ENCODE assay signal across 14 cellular contexts in genomic region chr1:25590096-25590824, GRCh38. TPM values are rescaled to one million over a fixed set of nuclear protein-coding genes. Genes with fewer than 3 reads are reported as not detected.
DNase-seq lines count a peak whose midpoint lies in the region; ATAC-seq, FAIRE-seq and TF ChIP-seq lines count a peak whose summit lies in the region.
"Had no signal": no experiment of that assay in that cellular context is flagged by ENCODE, and none has a peak within 500 bp of the region (broad histone marks: within the 10 kb centered on the region; RNA-seq: fewer than 3 reads in every experiment).

No MANE protein-coding gene starts in this region.

- TF ChIP-seq RAD21 in HepG2 (CRISPR knock-in tag; IDR thresholded peaks at IDR 0.05): no peak

- no peak overlapping the region for H2AFZ ChIP-seq in HepG2 (ENCODE audit: low read length)

- no peak overlapping the region for H3K27ac ChIP-seq in endodermal cell (ENCODE audit: low read depth, low read length)
- H3K27ac ChIP-seq in HepG2 (ENCODE audit: extremely low read length, insufficient read depth, low read length): no peak overlapping the region
- H3K27ac ChIP-seq in thoracic aorta: peak overlapping the region; percentile 75 to 76
- H3K27ac ChIP-seq: suprapubic skin had no signal

- no peaks in the 10 kb centered on the region for H3K9me3 Mint-ChIP-seq in endodermal cell
- H3K9me3 Mint-ChIP-seq: activated naive CD4-positive, alpha-beta T cell treated with anti-CD3 and anti-CD28 coated beads, Interleukin-2, amount 10 ng/mL, durations not matched to agents 7 days and 5 days; mesothelial cell of epicardium; T-helper 1 cell treated with Interleukin-12 subunit alpha and Interleukin-12 subunit beta and Interleukin-4 antibody, amounts not matched to agents 30 μg/mL and 1 μg/mL, for 36 hours had no signal

- no peak overlapping the region for H3K27ac Mint-ChIP-seq in endodermal cell
- H3K27ac Mint-ChIP-seq: activated naive CD4-positive, alpha-beta T cell treated with anti-CD3 and anti-CD28 coated beads, Interleukin-2, amount 10 ng/mL, durations not matched to agents 7 days and 5 days; mesothelial cell of epicardium; T-helper 1 cell treated with Interleukin-12 subunit alpha and Interleukin-12 subunit beta and Interleukin-4 antibody, amounts not matched to agents 30 μg/mL and 1 μg/mL, for 36 hours had no signal

- BruUV-seq in HepG2 (replicated peaks; lab: Mats Ljungman, UMichigan): no TSS peak

- DNase-seq in MG63 (peak; percentile 49), endodermal cell (no peak), HepG2 (ENCODE audit: low spot score) (no peak), thoracic aorta (ENCODE audit: low spot score) (peak; percentile 34), AG20443 (ENCODE audit: low spot score) (no peak), COLO668 (lab: John Stamatoyannopoulos, UW; ENCODE audit: unreplicated experiment) (no peak)
- DNase-seq: activated naive CD4-positive, alpha-beta T cell treated with anti-CD3 and anti-CD28 coated beads, Interleukin-2, amount 10 ng/mL, durations not matched to agents 7 days and 5 days; NCI-H1436; sigmoid colon had no signal

- H3K4me2 ChIP-seq in HepG2 (ENCODE audit: low read depth, low read length): no peak overlapping the region

- H3K4me1 ChIP-seq in endodermal cell (ENCODE audit: control insufficient read depth, insufficient read depth, low read length): no peaks in the 10 kb centered on the region
- H3K4me1 ChIP-seq in HepG2 (ENCODE audit: insufficient read depth, low read length): no peaks in the 10 kb centered on the region
- peaks cover 15 to 49% of the 10 kb centered on the region in 2 donors for H3K4me1 ChIP-seq in thoracic aorta (ENCODE audit: control insufficient read depth in 1 of 2, low read depth in 2 of 2)

- H3K36me3 ChIP-seq in MG63: no peaks in the 10 kb centered on the region
- H3K36me3 ChIP-seq in endodermal cell (ENCODE audit: control insufficient read depth, insufficient read depth, low read length): no peaks in the 10 kb centered on the region
- no peaks in the 10 kb centered on the region for H3K36me3 ChIP-seq in HepG2 (replicated peaks in 1 of 2; ENCODE audit: control insufficient read depth in 1 of 2, insufficient read depth in 2 of 2, low read length in 2 of 2)
- H3K36me3 ChIP-seq in thoracic aorta: no peaks in the 10 kb centered on the region
- H3K36me3 ChIP-seq: sigmoid colon, suprapubic skin had no signal

- CTCF ChIA-PET in HepG2 (lab: Yijun Ruan, JAX; ENCODE audit: low intra/inter-chr PET ratio, low total read pairs): no interaction called here

- peaks cover 7% of the 10 kb centered on the region for H3K27me3 Mint-ChIP-seq in endodermal cell (ENCODE audit: insufficient read depth)

- H3K27me3 ChIP-seq in MG63 (no peaks in the 10 kb centered on the region), endodermal cell (ENCODE audit: control insufficient read depth, insufficient read depth, low read length, poor library complexity, severe bottlenecking) (no peaks in the 10 kb centered on the region), HepG2 (ENCODE audit: control insufficient read depth in 1 of 2, insufficient read depth in 2 of 2, low read length in 2 of 2) (peaks cover 0 to 7% of the 10 kb centered on the region in 2 experiments; a peak in 2 of 5 replicates), thoracic aorta (replicated peaks; ENCODE audit: insufficient read depth) (no peaks in the 10 kb centered on the region)
- H3K27me3 ChIP-seq: sigmoid colon, suprapubic skin had no signal

- peaks cover 16% of the 10 kb centered on the region for H3K4me1 Mint-ChIP-seq in endodermal cell

- POLR2A ChIA-PET in HepG2 (lab: Yijun Ruan, JAX): no interaction called here

- TF ChIP-seq CTCF in endodermal cell (conservative IDR thresholded peaks at IDR 0.05): peak; percentile 56
- no peak for TF ChIP-seq CTCF in HepG2 (CRISPR knock-in tag; IDR thresholded peaks at IDR 0.05)
- no peak for TF ChIP-seq CTCF in thoracic aorta (IDR thresholded peaks at IDR 0.05)

- H3K9me3 ChIP-seq in MG63: no peaks in the 10 kb centered on the region
- H3K9me3 ChIP-seq in endodermal cell (ENCODE audit: control insufficient read depth, low read length): no peaks in the 10 kb centered on the region
- no peaks in the 10 kb centered on the region for H3K9me3 ChIP-seq in HepG2 (ENCODE audit: low read length)
- no peaks in the 10 kb centered on the region for H3K9me3 ChIP-seq in thoracic aorta
- H3K9me3 ChIP-seq: sigmoid colon, suprapubic skin had no signal

- H3K9ac ChIP-seq in endodermal cell (ENCODE audit: extremely low read depth, low read length, poor library complexity, severe bottlenecking) (no peak overlapping the region), HepG2 (ENCODE audit: insufficient read depth, low read depth, low read length) (no peak overlapping the region)

- peak; percentile 56; the same call in 2 of the 3 replicates for ATAC-seq in HepG2
- ATAC-seq in thoracic aorta (ENCODE audit: insufficient number of reproducible peaks, low FRiP score, low read depth): peak; percentile 78
- ATAC-seq in HG03097 (IDR thresholded peaks at IDR 0.05; ENCODE audit: low FRiP score, unreplicated experiment): no peak
- no peak for ATAC-seq in GM21423 (IDR thresholded peaks at IDR 0.05; ENCODE audit: unreplicated experiment)

- intact Hi-C loops in HepG2 (cut with micrococcal nuclease; ENCODE audit: unreplicated experiment): no loop called here

- WGBS in endodermal cell (ENCODE audit: insufficient coverage in 1 of 2, insufficient read length in 1 of 2), 2 experiments: 94 to 100% methylated on average over 6 to 8 of the region's 8 CpGs
- WGBS in HepG2 (ENCODE audit: low lambda C conversion rate): 75% methylated on average over 8 of the region's 8 CpGs

- H3K4me3 ChIP-seq in MG63: no peak overlapping the region
- no peak overlapping the region for H3K4me3 ChIP-seq in endodermal cell (ENCODE audit: low read length)
- no peak overlapping the region for H3K4me3 ChIP-seq in HepG2 (replicated peaks in 1 of 3; ENCODE audit: insufficient read depth in 1 of 3, low read depth in 2 of 3, low read length in 3 of 3)
- H3K4me3 ChIP-seq in thoracic aorta: peak overlapping the region; percentile 12
- H3K4me3 ChIP-seq: sigmoid colon, suprapubic skin had no signal

- no peak overlapping the region for H3K4me3 Mint-ChIP-seq in endodermal cell
- H3K4me3 Mint-ChIP-seq: activated naive CD4-positive, alpha-beta T cell treated with anti-CD3 and anti-CD28 coated beads, Interleukin-2, amount 10 ng/mL, durations not matched to agents 7 days and 5 days; mesothelial cell of epicardium; T-helper 1 cell treated with Interleukin-12 subunit alpha and Interleukin-12 subunit beta and Interleukin-4 antibody, amounts not matched to agents 30 μg/mL and 1 μg/mL, for 36 hours had no signal

- in situ Hi-C loops in HepG2 (cut with HindIII; ENCODE audit: extremely low pct_ligation_motif_present, low pct_unique_long_range_greater_than_20kb): no loop called here

- TF ChIP-seq EP300 in HepG2 (IDR thresholded peaks at IDR 0.05; ENCODE audit: low read depth in 2 of 2, low read length in 2 of 2) (no peak), HepG2 (CRISPR knock-in tag; IDR thresholded peaks at IDR 0.05; ENCODE audit: borderline replicate concordance) (no peak)

- no peaks in the 10 kb centered on the region for H3K79me2 ChIP-seq in HepG2 (ENCODE audit: insufficient read depth, low read length)

- FAIRE-seq in HepG2 (lab: Jason Lieb, UNC): no peak

- TF ChIP-seq POLR2A in HepG2 (IDR thresholded peaks at IDR 0.05; ENCODE audit: insufficient read depth in 1 of 2, low read depth in 2 of 2, low read length in 2 of 2): no peak

- no peaks in the 10 kb centered on the region for H3K36me3 Mint-ChIP-seq in endodermal cell (ENCODE audit: low read depth)
- H3K36me3 Mint-ChIP-seq: activated naive CD4-positive, alpha-beta T cell treated with anti-CD3 and anti-CD28 coated beads, Interleukin-2, amount 10 ng/mL, durations not matched to agents 7 days and 5 days; mesothelial cell of epicardium had no signal

- H4K20me1 ChIP-seq in HepG2 (ENCODE audit: insufficient read depth, low read length): no peaks in the 10 kb centered on the region

RNA-seq across cellular contexts. Expression of gene MAN1C1, which starts 26.3 kb away (rescaled TPM):
- 0.26 TPM in 1 of 2 replicates, not detected in the other for total RNA-seq in MG63 (2014; rRNA removed; shearing (Covaris generic); ENCODE audit: low replicate concordance)
- total RNA-seq in endodermal cell (1 to 10 TPM; 2.2 to 4.3 TPM), HepG2 (2016; rRNA removed; fragmentation: Illumina TruSeq; extraction: Trizol) (0.15 and 0.49 TPM in 2 replicates), thoracic aorta (10 to 100 TPM; 21.0 to 26.0 TPM)
- polyA plus RNA-seq in endodermal cell (2013, experiment 1 of 2): 8.0 TPM
- 6.9 TPM for polyA plus RNA-seq in endodermal cell (2013, experiment 2 of 2)
- total RNA-seq in HepG2 (2016; cell fraction: cytosol; rRNA removed; fragmentation: Illumina TruSeq; extraction: Trizol; ENCODE audit: low read depth): 0.26 and 0.30 TPM in 2 replicates
- 0.32 and 0.39 TPM in 2 replicates for total RNA-seq in HepG2 (2016; cell fraction: insoluble cytoplasmic fraction; rRNA removed; fragmentation: Illumina TruSeq; extraction: Trizol)
- 0.31 and 0.69 TPM in 2 replicates for total RNA-seq in HepG2 (2016; cell fraction: membrane; rRNA removed; fragmentation: Illumina TruSeq; extraction: Trizol)
- total RNA-seq in HepG2 (2016; cell fraction: nucleus; rRNA removed; fragmentation: Illumina TruSeq; extraction: Trizol): 0.25 and 0.50 TPM in 2 replicates
- 0.18 and 0.39 TPM in 2 replicates for polyA plus RNA-seq in HepG2 (2011; rRNA removed)
- 0.30 and 0.31 TPM in 2 replicates for polyA plus RNA-seq in HepG2 (2011; cell fraction: cytosol; rRNA removed)
- polyA plus RNA-seq in HepG2 (2011; cell fraction: nucleus; rRNA removed): 0.23 and 0.45 TPM in 2 replicates
- 0.08 and 0.34 TPM in 2 replicates for polyA plus RNA-seq in HepG2 (2012)
- polyA plus RNA-seq in HepG2 (2016; cell fraction: cytosol; fragmentation: Illumina TruSeq; extraction: Trizol; ENCODE audit: low read depth): 0.11 and 0.33 TPM in 2 replicates
- polyA plus RNA-seq in HepG2 (2016; cell fraction: insoluble cytoplasmic fraction; fragmentation: Illumina TruSeq; extraction: Trizol; ENCODE audit: low read depth): 0.90 and 1.0 TPM in 2 replicates
- polyA plus RNA-seq in HepG2 (2016; cell fraction: membrane; fragmentation: Illumina TruSeq; extraction: Trizol; ENCODE audit: low read depth): 0.25 and 0.31 TPM in 2 replicates
- polyA plus RNA-seq in HepG2 (2016; cell fraction: nucleus; fragmentation: Illumina TruSeq; extraction: Trizol; ENCODE audit: insufficient read depth, low read depth): 0.79 TPM in 1 of 2 replicates, not detected in the other
- polyA minus RNA-seq in HepG2 (2011; rRNA and poly(A)+ RNA removed; ENCODE audit: low replicate concordance): 0.16 and 0.40 TPM in 2 replicates
- polyA minus RNA-seq in HepG2 (2011; cell fraction: cytosol; rRNA and poly(A)+ RNA removed): not detected in 2 replicates
- 0.26 TPM in 1 of 2 replicates, not detected in the other for polyA minus RNA-seq in HepG2 (2011; cell fraction: nucleus; rRNA and poly(A)+ RNA removed)

RNA-seq across cellular contexts. Expression of gene LDLRAP1, which starts 46.9 kb away (rescaled TPM):
- 7.8 and 13.3 TPM in 2 replicates for total RNA-seq in MG63 (2014; rRNA removed; shearing (Covaris generic); ENCODE audit: low replicate concordance)
- total RNA-seq in endodermal cell (10 to 100 TPM; 13.9 to 14.5 TPM), HepG2 (2016; rRNA removed; fragmentation: Illumina TruSeq; extraction: Trizol) (6.3 and 7.2 TPM in 2 replicates), thoracic aorta (10 to 100 TPM; 35.2 to 55.2 TPM)
- 9.4 TPM for polyA plus RNA-seq in endodermal cell (2013, experiment 1 of 2)
- 8.9 TPM for polyA plus RNA-seq in endodermal cell (2013, experiment 2 of 2)
- 1.6 and 1.8 TPM in 2 replicates for total RNA-seq in HepG2 (2016; cell fraction: cytosol; rRNA removed; fragmentation: Illumina TruSeq; extraction: Trizol; ENCODE audit: low read depth)
- 5.6 and 7.1 TPM in 2 replicates for total RNA-seq in HepG2 (2016; cell fraction: insoluble cytoplasmic fraction; rRNA removed; fragmentation: Illumina TruSeq; extraction: Trizol)
- total RNA-seq in HepG2 (2016; cell fraction: membrane; rRNA removed; fragmentation: Illumina TruSeq; extraction: Trizol): 5.1 and 6.4 TPM in 2 replicates
- total RNA-seq in HepG2 (2016; cell fraction: nucleus; rRNA removed; fragmentation: Illumina TruSeq; extraction: Trizol): 4.2 and 4.7 TPM in 2 replicates
- polyA plus RNA-seq in HepG2 (2011; rRNA removed): 12.1 and 13.7 TPM in 2 replicates
- polyA plus RNA-seq in HepG2 (2011; cell fraction: cytosol; rRNA removed): 9.5 and 10.4 TPM in 2 replicates
- polyA plus RNA-seq in HepG2 (2011; cell fraction: nucleus; rRNA removed): 22.0 and 26.7 TPM in 2 replicates
- 7.7 and 7.8 TPM in 2 replicates for polyA plus RNA-seq in HepG2 (2012)
- 1.6 and 1.8 TPM in 2 replicates for polyA plus RNA-seq in HepG2 (2016; cell fraction: cytosol; fragmentation: Illumina TruSeq; extraction: Trizol; ENCODE audit: low read depth)
- 7.0 and 8.1 TPM in 2 replicates for polyA plus RNA-seq in HepG2 (2016; cell fraction: insoluble cytoplasmic fraction; fragmentation: Illumina TruSeq; extraction: Trizol; ENCODE audit: low read depth)
- polyA plus RNA-seq in HepG2 (2016; cell fraction: membrane; fragmentation: Illumina TruSeq; extraction: Trizol; ENCODE audit: low read depth): 4.6 and 4.8 TPM in 2 replicates
- polyA plus RNA-seq in HepG2 (2016; cell fraction: nucleus; fragmentation: Illumina TruSeq; extraction: Trizol; ENCODE audit: insufficient read depth, low read depth): 12.0 and 13.6 TPM in 2 replicates
- polyA minus RNA-seq in HepG2 (2011; rRNA and poly(A)+ RNA removed; ENCODE audit: low replicate concordance): 12.3 and 19.3 TPM in 2 replicates
- polyA minus RNA-seq in HepG2 (2011; cell fraction: cytosol; rRNA and poly(A)+ RNA removed): 6.8 and 10.5 TPM in 2 replicates
- 6.1 and 6.2 TPM in 2 replicates for polyA minus RNA-seq in HepG2 (2011; cell fraction: nucleus; rRNA and poly(A)+ RNA removed)

Comparison
In these comparisons a context has a peak if more than half of its experiments do, and no peak if none do; other contexts are left out.
1. DNase-seq: peak in MG63 (single experiment) and thoracic aorta (single experiment); none in endodermal cell (single experiment), HepG2 (single experiment), AG20443 (single experiment) and COLO668 (single experiment).
2. H3K27ac ChIP-seq: peak in thoracic aorta (2 of 2); none in endodermal cell (single experiment) and HepG2 (single experiment).
3. ATAC-seq: peak in HepG2 (single experiment) and thoracic aorta (single experiment); none in HG03097 (single experiment) and GM21423 (single experiment).
4. RNA of gene MAN1C1, which starts 26.3 kb away (total RNA-seq): 21.0 to 26.0 TPM in thoracic aorta; 2.2 to 4.3 TPM in endodermal cell, 0.15 to 0.69 TPM in HepG2 and 0.26 TPM in MG63; every median in the first group is over 4 times any median in the second.